ENCODE assay signal across 26 cellular contexts in the genomic region with DNA sequence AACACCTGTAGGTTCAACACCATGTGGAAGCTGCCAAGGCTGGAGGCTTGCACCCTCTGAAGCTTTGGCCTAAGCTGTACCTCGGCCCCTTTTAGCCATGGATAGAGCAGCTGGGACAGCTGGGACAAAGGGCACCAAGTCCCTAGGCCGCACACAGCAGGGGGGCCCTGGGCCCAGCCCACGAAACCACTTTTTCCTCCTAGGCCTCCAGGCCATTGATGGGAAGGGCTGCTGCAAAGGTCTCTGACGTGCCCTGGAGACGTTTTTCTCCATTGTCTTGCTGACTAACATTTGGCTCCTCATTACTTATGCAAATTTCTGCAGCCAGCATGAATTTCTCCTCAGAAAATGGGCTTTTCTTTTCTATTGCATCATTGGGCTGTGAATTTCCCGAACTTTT. TPM values are rescaled to one million over a fixed set of nuclear protein-coding genes. Genes with fewer than 3 reads are reported as not detected.
"Had no signal": no experiment of that assay in that cellular context is flagged by ENCODE, and none has a peak within 500 bp of the region (broad histone marks: within the 10 kb centered on the region; RNA-seq: fewer than 3 reads in every experiment).

No MANE protein-coding gene starts in this region.

- H3K9me3 ChIP-seq: SJCRH30 had no signal

- H3K36me3 ChIP-seq: SJCRH30 had no signal

- H3K27ac Mint-ChIP-seq: IgD-negative memory B cell had no signal

- H3K4me3 ChIP-seq: K562, SJCRH30 had no signal

- ATAC-seq: K562, Panc1, PC-3, Right ventricle myocardium inferior, SK-N-SH treated with all-trans-retinoic acid at 6 μM for 48 hours had no signal

- DNase-seq: Kasumi-1, MV-4-11, NCI-H1048, NCI-H1105, NCI-H1417, NCI-H1436 treated with DMSO at 0.1 percent for 48 hours, NCI-H1694 treated with DMSO at 0.1 percent for 48 hours, NCI-H1930, NCI-H2081 treated with DMSO at 0.1 percent for 48 hours, NCI-H2171, NCI-H226, NCI-H446, NCI-H510A, NCI-H524 treated with DMSO at 0.1 percent for 48 hours, NCI-H69, NCI-H774, PC-3, SHP77 treated with DMSO at 0.1 percent for 48 hours had no signal

- H3K27ac ChIP-seq: KMS-11, SJCRH30 had no signal

- H3K27me3 ChIP-seq: SJCRH30 had no signal

- H3K9ac ChIP-seq: KMS-11 had no signal

- H3K4me1 ChIP-seq: SJCRH30 had no signal

RNA-seq across cellular contexts. Expression of a gene that starts 13.7 kb away (rescaled TPM):
- total RNA-seq: MCF 10A had no signal
- polyA plus RNA-seq: IgD-negative memory B cell had no signal
